Comparison of ENCODE assay signal across 24 cellular contexts in genomic region chr2:48852938-48853337, GRCh38.
DNase-seq lines count a peak whose midpoint lies in the region; ATAC-seq and TF ChIP-seq lines count a peak whose summit lies in the region.
"Had no signal": no experiment of that assay in that cellular context is flagged by ENCODE, and none has a peak within 500 bp of the region (broad histone marks: within the 10 kb centered on the region; RNA-seq: fewer than 3 reads in every experiment).

No MANE protein-coding gene starts in this region.

- TF ChIP-seq CTCF in AG04450 (IDR thresholded peaks at IDR 0.05; ENCODE audit: low read depth, low read length) (no peak), IMR-90 (conservative IDR thresholded peaks at IDR 0.05; ENCODE audit: low read depth, low read length) (no peak), esophagus muscularis mucosa (IDR thresholded peaks at IDR 0.05) (no peak), glutamatergic neuron (IDR thresholded peaks at IDR 0.05; ENCODE audit: partially characterized antibody, unreplicated experiment) (no peak), chondrocyte (IDR thresholded peaks at IDR 0.05) (no peak)

- H2BK5ac ChIP-seq in IMR-90 (ENCODE audit: low read depth, low read length, poor library complexity, severe bottlenecking) (peak overlapping the region; percentile 98), mesenchymal stem cell (ENCODE audit: low read depth, low read length, poor library complexity, severe bottlenecking) (no peak overlapping the region)

- H4K8ac ChIP-seq in IMR-90 (ENCODE audit: low read depth in 2 of 2, low read length in 2 of 2) (peak overlapping the region; percentile 77 to 93), mesenchymal stem cell (ENCODE audit: low read length) (no peak overlapping the region)

- peak overlapping the region; percentile 97 for H2BK120ac ChIP-seq in IMR-90 (ENCODE audit: low read depth, low read length)
- H2BK120ac ChIP-seq in mesenchymal stem cell (ENCODE audit: low read depth, low read length) = no peak overlapping the region

- peak overlapping the region; percentile 97 for H3K56ac ChIP-seq in IMR-90 (ENCODE audit: extremely low read depth, insufficient read depth, low read length)

- WGBS in IMR-90 (ENCODE audit: extremely low coverage in 2 of 2, insufficient read length in 1 of 2), 2 experiments = no CpG with 5 or more reads among the region's 1 CpG
- 63% methylated on average over 1 of the region's 1 CpG for WGBS in esophagus muscularis mucosa
- WGBS in mesenchymal stem cell = 100% methylated on average over 1 of the region's 1 CpG

- CTCF ChIA-PET in AG04450 (lab: Charles Lee) = interaction anchor here (1.5 kb wide), 1 partner anchor 8 kb away, joined by 5 read pairs; no protein-coding TSS in a partner anchor
- CTCF ChIA-PET in IMR-90 (lab: Yijun Ruan, JAX) = interaction anchor here (0.6 kb wide), 1 partner anchor 320 kb away, joined by 5 read pairs; no protein-coding TSS in a partner anchor

- BruUV-seq in IMR-90 (replicated peaks; lab: Mats Ljungman, UMichigan) = no TSS peak

- H3K36me3 Mint-ChIP-seq in glutamatergic neuron (ENCODE audit: unreplicated experiment) (no peaks in the 10 kb centered on the region), chondrocyte (ENCODE audit: low read depth) (no peaks in the 10 kb centered on the region)
- H3K36me3 Mint-ChIP-seq: stimulated activated memory B cell treated with anti-CD40 and anti-IgM and Interleukin-4, amounts not matched to agents 10 μg/mL and 1 μg/mL and 100 μg/mL, for 72 hours had no signal

- in situ Hi-C loops in IMR-90 (cut with MboI; ENCODE audit: low sequenced_read_pairs) = loop anchor here (10.0 kb wide), 1 partner anchor 138 kb away; no protein-coding TSS in a partner anchor

- no peak overlapping the region for H3K27ac Mint-ChIP-seq in glutamatergic neuron (ENCODE audit: unreplicated experiment)
- no peak overlapping the region for H3K27ac Mint-ChIP-seq in chondrocyte (ENCODE audit: unreplicated experiment)
- H3K27ac Mint-ChIP-seq: activated T-helper 1 cell treated with anti-CD3 and anti-CD28 coated beads, Interleukin-12 subunit alpha, Interleukin-12 subunit beta, Interleukin-2, Interleukin-4 antibody, amounts not matched to agents 30 ng/mL and 10 ng/mL and 1 ng/mL, durations not matched to agents 14 hours and 24 hours and 36 hours; stimulated activated memory B cell treated with anti-CD40 and anti-IgM and Interleukin-4, amounts not matched to agents 10 μg/mL and 1 μg/mL and 100 μg/mL, for 72 hours had no signal

- peaks cover 10% of the 10 kb centered on the region for H3K4me1 Mint-ChIP-seq in glutamatergic neuron (ENCODE audit: low read depth, unreplicated experiment)
- H3K4me1 Mint-ChIP-seq in chondrocyte (ENCODE audit: low read depth) = peaks cover 4% of the 10 kb centered on the region
- H3K4me1 Mint-ChIP-seq: stimulated activated memory B cell treated with anti-CD40 and anti-IgM and Interleukin-4, amounts not matched to agents 10 μg/mL and 1 μg/mL and 100 μg/mL, for 72 hours had no signal

- H4K91ac ChIP-seq in IMR-90 (ENCODE audit: insufficient read depth, low read depth, low read length) (peak overlapping the region; percentile 97), mesenchymal stem cell (ENCODE audit: low read length) (no peak overlapping the region)

- TF ChIP-seq EP300 in esophagus muscularis mucosa (IDR thresholded peaks at IDR 0.05) = no peak

- H3K36me3 ChIP-seq in IMR-90 (ENCODE audit: control insufficient read depth, insufficient read depth, low read length) (no peaks in the 10 kb centered on the region), esophagus muscularis mucosa (no peaks in the 10 kb centered on the region), mesenchymal stem cell (ENCODE audit: control insufficient read depth in 1 of 2, insufficient read depth in 2 of 2, low read depth in 1 of 2, low read length in 2 of 2) (no peaks in the 10 kb centered on the region)
- H3K36me3 ChIP-seq: BLaER1, heart right ventricle, left ventricle myocardium inferior, MG63, thoracic aorta had no signal

- H3K9me1 ChIP-seq in IMR-90 (ENCODE audit: insufficient read depth, low read length) = peaks cover 6% of the 10 kb centered on the region; the same call in 1 of the 2 replicates

- dilution Hi-C loops in IMR-90 (cut with HindIII; ENCODE audit: low sequenced_read_pairs, unreplicated experiment) = no loop called here

- H2BK15ac ChIP-seq in IMR-90 (ENCODE audit: low read depth, low read length) = peak overlapping the region; percentile 60; the same call in 2 of the 3 replicates
- H2BK15ac ChIP-seq in mesenchymal stem cell (ENCODE audit: low read depth, poor library complexity, severe bottlenecking) = no peak overlapping the region

- peak overlapping the region; percentile 82 for H3K14ac ChIP-seq in IMR-90 (replicated peaks; ENCODE audit: low read depth, low read length)
- H3K14ac ChIP-seq in mesenchymal stem cell (ENCODE audit: low read length in 2 of 2) = no peak overlapping the region

- H3K27ac ChIP-seq in AG04450 (ENCODE audit: low read depth, low read length) (peak overlapping the region; percentile 89), IMR-90 (ENCODE audit: insufficient read depth, low read length) (peak overlapping the region; percentile 95), esophagus muscularis mucosa (replicated peaks in 1 of 4) (no peak overlapping the region), mesenchymal stem cell (ENCODE audit: low read length, poor library complexity, severe bottlenecking) (no peak overlapping the region)
- H3K27ac ChIP-seq: BLaER1, heart right ventricle, left ventricle myocardium inferior, psoas muscle, thoracic aorta had no signal

- H3K9me3 ChIP-seq in AG04450 (ENCODE audit: control insufficient read depth, insufficient read depth, low read length) (no peaks in the 10 kb centered on the region), IMR-90 (ENCODE audit: control insufficient read depth, insufficient read depth, low read length) (no peaks in the 10 kb centered on the region), esophagus muscularis mucosa (no peaks in the 10 kb centered on the region), mesenchymal stem cell (ENCODE audit: control insufficient read depth, low read length) (no peaks in the 10 kb centered on the region)
- H3K9me3 ChIP-seq: BLaER1, heart right ventricle, left ventricle myocardium inferior, MG63, mucosa of descending colon, psoas muscle, thoracic aorta had no signal

- H3K27me3 ChIP-seq in AG04450 (ENCODE audit: control insufficient read depth, insufficient read depth, low read length) (no peaks in the 10 kb centered on the region), IMR-90 (ENCODE audit: control insufficient read depth, insufficient read depth, low read length) (no peaks in the 10 kb centered on the region), esophagus muscularis mucosa (no peaks in the 10 kb centered on the region), mesenchymal stem cell (ENCODE audit: control insufficient read depth in 1 of 2, insufficient read depth in 1 of 2, low read length in 2 of 2) (peaks cover 0 to 2% of the 10 kb centered on the region in 2 experiments)
- H3K27me3 ChIP-seq: BLaER1, MG63 had no signal

- H3K9ac ChIP-seq in IMR-90 (ENCODE audit: low read depth, low read length) (peak overlapping the region; percentile 57; the same call in 1 of the 2 replicates), mesenchymal stem cell (ENCODE audit: low read length) (no peak overlapping the region)
- H3K9ac ChIP-seq: BLaER1 had no signal

- H3K27me3 Mint-ChIP-seq in glutamatergic neuron (ENCODE audit: unreplicated experiment) (peaks cover 2% of the 10 kb centered on the region), chondrocyte (ENCODE audit: low read depth) (peaks cover 3% of the 10 kb centered on the region)

- ATAC-seq in IMR-90 (ENCODE audit: low read depth) = peak; percentile 83
- ATAC-seq: heart right ventricle; mucosa of descending colon; psoas muscle; SK-N-SH treated with all-trans-retinoic acid at 6 μM for 48 hours; stimulated activated memory B cell treated with anti-CD40 and anti-IgM and Interleukin-4, amounts not matched to agents 10 μg/mL and 1 μg/mL and 100 μg/mL, for 72 hours had no signal

- H3K4me3 ChIP-seq in AG04450 (ENCODE audit: low read depth, low read length) (no peak overlapping the region), IMR-90 (ENCODE audit: insufficient read depth, low read depth, low read length) (no peak overlapping the region), esophagus muscularis mucosa (no peak overlapping the region), mesenchymal stem cell (ENCODE audit: insufficient read depth in 1 of 2, low read depth in 1 of 2, low read length in 2 of 2) (no peak overlapping the region)
- H3K4me3 ChIP-seq: BLaER1, heart right ventricle, left ventricle myocardium inferior, MG63, mucosa of descending colon, psoas muscle, thoracic aorta had no signal

- TF ChIP-seq POLR2A in IMR-90 (IDR thresholded peaks at IDR 0.05; ENCODE audit: low read depth, low read length) (no peak), esophagus muscularis mucosa (IDR thresholded peaks at IDR 0.05; ENCODE audit: low read depth) (no peak)

- H2BK20ac ChIP-seq in IMR-90 (ENCODE audit: low read depth, low read length) = peak overlapping the region; percentile 98

- peak overlapping the region; percentile 99; the same call in 1 of the 2 replicates for H3K18ac ChIP-seq in IMR-90 (ENCODE audit: low read depth, low read length)
- no peak overlapping the region for H3K18ac ChIP-seq in mesenchymal stem cell (ENCODE audit: low read depth in 1 of 2, low read length in 2 of 2)

- TF ChIP-seq RAD21 in IMR-90 (IDR thresholded peaks at IDR 0.05; ENCODE audit: low read length) = no peak

- H3K4me3 Mint-ChIP-seq in glutamatergic neuron (ENCODE audit: unreplicated experiment) = no peak overlapping the region
- no peak overlapping the region for H3K4me3 Mint-ChIP-seq in chondrocyte (ENCODE audit: unreplicated experiment)
- H3K4me3 Mint-ChIP-seq: activated T-helper 1 cell treated with anti-CD3 and anti-CD28 coated beads, Interleukin-12 subunit alpha, Interleukin-12 subunit beta, Interleukin-2, Interleukin-4 antibody, amounts not matched to agents 30 ng/mL and 10 ng/mL and 1 ng/mL, durations not matched to agents 14 hours and 24 hours and 36 hours; stimulated activated memory B cell treated with anti-CD40 and anti-IgM and Interleukin-4, amounts not matched to agents 10 μg/mL and 1 μg/mL and 100 μg/mL, for 72 hours had no signal

- peak overlapping the region; percentile 99; the same call in 1 of the 2 replicates for H4K5ac ChIP-seq in IMR-90 (ENCODE audit: low read depth, low read length)

- peaks cover 2% of the 10 kb centered on the region for H3K9me3 Mint-ChIP-seq in glutamatergic neuron (ENCODE audit: unreplicated experiment)
- no peaks in the 10 kb centered on the region for H3K9me3 Mint-ChIP-seq in chondrocyte (ENCODE audit: low read depth)
- H3K9me3 Mint-ChIP-seq: activated T-helper 1 cell treated with anti-CD3 and anti-CD28 coated beads, Interleukin-12 subunit alpha, Interleukin-12 subunit beta, Interleukin-2, Interleukin-4 antibody, amounts not matched to agents 30 ng/mL and 10 ng/mL and 1 ng/mL, durations not matched to agents 14 hours and 24 hours and 36 hours; stimulated activated memory B cell treated with anti-CD40 and anti-IgM and Interleukin-4, amounts not matched to agents 10 μg/mL and 1 μg/mL and 100 μg/mL, for 72 hours had no signal

- no peaks in the 10 kb centered on the region for H3K79me1 ChIP-seq in IMR-90 (ENCODE audit: low read depth in 1 of 2, low read length in 2 of 2)
- no peaks in the 10 kb centered on the region for H3K79me1 ChIP-seq in mesenchymal stem cell (replicated peaks; ENCODE audit: low read length, poor library complexity, severe bottlenecking)

- H3K4me1 ChIP-seq in IMR-90 (ENCODE audit: control insufficient read depth, insufficient read depth, low read length) = peaks cover 39% of the 10 kb centered on the region
- H3K4me1 ChIP-seq in esophagus muscularis mucosa = peaks cover 0 to 43% (median 33%) of the 10 kb centered on the region in 4 donors
- no peaks in the 10 kb centered on the region for H3K4me1 ChIP-seq in mesenchymal stem cell (ENCODE audit: control insufficient read depth, insufficient read depth, low read depth, low read length)
- H3K4me1 ChIP-seq: BLaER1, heart right ventricle, left ventricle myocardium inferior, psoas muscle had no signal

- H3K23ac ChIP-seq in IMR-90 (ENCODE audit: low read depth, low read length) = peak overlapping the region; percentile 86
- no peak overlapping the region for H3K23ac ChIP-seq in mesenchymal stem cell (ENCODE audit: low read length in 2 of 2)

- H2AK9ac ChIP-seq in IMR-90 (replicated peaks; ENCODE audit: low read depth, low read length, poor library complexity) = no peak overlapping the region

- no peak overlapping the region for H2BK12ac ChIP-seq in mesenchymal stem cell (ENCODE audit: low read length in 2 of 2)

- POLR2A ChIA-PET in AG04450 (lab: Yijun Ruan, JAX) (interaction anchor here (0.9 to 1.2 kb wide), 3 partner anchors 130 to 153 kb away, joined by 3 to 7 read pairs (median 4); no protein-coding TSS in a partner anchor), IMR-90 (lab: Charles Lee; ENCODE audit: unreplicated experiment) (interaction anchor here (0.6 to 0.8 kb wide), 2 partner anchors 137 to 162 kb away, joined by 3 read pairs; no protein-coding TSS in a partner anchor)

- H2AK5ac ChIP-seq in IMR-90 (ENCODE audit: low read depth, low read length) (peak overlapping the region; percentile 41; the same call in 1 of the 2 replicates), mesenchymal stem cell (ENCODE audit: low read length, severe bottlenecking) (no peak overlapping the region)

- H2AFZ ChIP-seq in IMR-90 (replicated peaks; ENCODE audit: low read length, poor library complexity) (no peak overlapping the region), mesenchymal stem cell (ENCODE audit: low read depth, low read length) (no peak overlapping the region)

- intact Hi-C loops in IMR-90 (cut with micrococcal nuclease) (loop anchor here (2.0 kb wide), 4 partner anchors 94 to 252 kb away; no protein-coding TSS in a partner anchor), esophagus muscularis mucosa (cut with DNase I) (no loop called here)

- H3K4ac ChIP-seq in IMR-90 (ENCODE audit: low read depth, low read length) (peak overlapping the region; percentile 97), mesenchymal stem cell (ENCODE audit: low read depth in 1 of 2, low read length in 2 of 2) (no peak overlapping the region)

- no peaks in the 10 kb centered on the region for H4K20me1 ChIP-seq in IMR-90 (ENCODE audit: insufficient read depth, low read length)
- H4K20me1 ChIP-seq: BLaER1 had no signal

- H3K4me2 ChIP-seq in IMR-90 (ENCODE audit: low read depth, low read length) (no peak overlapping the region), mesenchymal stem cell (ENCODE audit: low read length, poor library complexity, severe bottlenecking) (no peak overlapping the region)
- H3K4me2 ChIP-seq: BLaER1 had no signal

- peak; percentile 83 for DNase-seq in AG04450 (ENCODE audit: low read depth, low spot score)
- DNase-seq in IMR-90 = peak; percentile 97
- peak; percentile 26 for DNase-seq in esophagus muscularis mucosa (ENCODE audit: extremely low spot score)
- peak; percentile 1 for DNase-seq in mesenchymal stem cell
- DNase-seq in RPMI8226 = no peak
- no peak for DNase-seq in NCI-H2227 treated with DMSO at 0.1 percent for 48 hours (lab: John Stamatoyannopoulos, UW)
- no peak for DNase-seq in glutamatergic neuron
- no peak for DNase-seq in chondrocyte (ENCODE audit: low spot score)
- DNase-seq: activated CD4-positive, alpha-beta T cell treated with anti-CD3 and anti-CD28 coated beads for 48 hours; activated naive CD4-positive, alpha-beta T cell treated with anti-CD3 and anti-CD28 coated beads, Interleukin-2, amount 50 U/mL, for 16 hours; aorta; Calu3; cerebellar nuclear complex; heart right ventricle; left ventricle myocardium inferior; MG63; mucosa of descending colon; NCI-H1417 treated with DMSO at 0.1 percent for 48 hours; psoas muscle had no signal

Comparison
In these comparisons a context has a peak if more than half of its experiments do, and no peak if none do; other contexts are left out.
1. DNase-seq: peak in AG04450 (single experiment), IMR-90 (single experiment), esophagus muscularis mucosa (single experiment) and mesenchymal stem cell (single experiment); none in RPMI8226 (single experiment), NCI-H2227 treated with DMSO at 0.1 percent for 48 hours (single experiment), glutamatergic neuron (single experiment) and chondrocyte (single experiment).
2. H3K27ac ChIP-seq: peak in AG04450 (single experiment) and IMR-90 (single experiment); none in esophagus muscularis mucosa (0 of 4) and mesenchymal stem cell (single experiment).